17 cellular contexts compared by ENCODE assay signal in genomic region chrX:45400380-45400779, GRCh38.
DNase-seq lines count a peak whose midpoint lies in the region; ATAC-seq and TF ChIP-seq lines count a peak whose summit lies in the region.
"Had no signal": no experiment of that assay in that cellular context is flagged by ENCODE, and none has a peak within 500 bp of the region (broad histone marks: within the 10 kb centered on the region; RNA-seq: fewer than 3 reads in every experiment).

No MANE protein-coding gene starts in this region.

- ATAC-seq in PC-3, result 0 out of 2 replicates have a peak, but pooled peaks have one; percentile 20
- ATAC-seq: activated CD8-positive, alpha-beta T cell treated with anti-CD3 and anti-CD28 coated beads for 36 hours; HCT116 had no signal

- H3K4me1 ChIP-seq in PC-3 (ENCODE audit: insufficient read depth, low read length) (no peaks in the 10 kb centered on the region; the same call in 1 of the 2 replicates), fibroblast of lung (ENCODE audit: control insufficient read depth, extremely low read depth, insufficient read depth, low read length) (no peaks in the 10 kb centered on the region), stomach (no peaks in the 10 kb centered on the region)
- H3K4me1 ChIP-seq: ascending aorta, SJCRH30 had no signal

- H4K20me1 ChIP-seq in PC-3 (ENCODE audit: low read length) (no peaks in the 10 kb centered on the region), fibroblast of lung (ENCODE audit: control insufficient read depth, extremely low read depth, insufficient read depth, low read length) (no peaks in the 10 kb centered on the region)

- H3K9me3 Mint-ChIP-seq in nephron, result peaks cover 15% of the 10 kb centered on the region
- H3K9me3 Mint-ChIP-seq in endothelial cell (ENCODE audit: unreplicated experiment), result no peaks in the 10 kb centered on the region

- H3K9me2 ChIP-seq in PC-3 (replicated peaks; ENCODE audit: low read length), result no peaks in the 10 kb centered on the region

- no peak overlapping the region for H3K9ac ChIP-seq in PC-3 (ENCODE audit: low read length)
- no peak overlapping the region for H3K9ac ChIP-seq in fibroblast of lung (ENCODE audit: insufficient read depth, low read length)

- H3K36me3 Mint-ChIP-seq in nephron (ENCODE audit: low read depth), result no peaks in the 10 kb centered on the region
- no peaks in the 10 kb centered on the region for H3K36me3 Mint-ChIP-seq in endothelial cell (ENCODE audit: low read depth, unreplicated experiment)

- no peak overlapping the region for H3K4me2 ChIP-seq in PC-3 (ENCODE audit: low read length)
- H3K4me2 ChIP-seq in fibroblast of lung (ENCODE audit: extremely low read depth, insufficient read depth, low read length), result no peak overlapping the region

- H3K4me3 ChIP-seq in PC-3 (ENCODE audit: low read length), result no peak overlapping the region
- no peak overlapping the region for H3K4me3 ChIP-seq in fibroblast of lung (replicated peaks in 1 of 4; ENCODE audit: control extremely low read depth in 1 of 4, insufficient read depth in 1 of 4, low read depth in 3 of 4, low read length in 4 of 4)
- no peak overlapping the region for H3K4me3 ChIP-seq in stomach
- H3K4me3 ChIP-seq: ascending aorta, SJCRH30 had no signal

- BruUV-seq in PC-3 (replicated peaks; lab: Mats Ljungman, UMichigan), result TSS peak; percentile 96

- H3K27me3 ChIP-seq in PC-3 (ENCODE audit: low read length) (no peaks in the 10 kb centered on the region), fibroblast of lung (ENCODE audit: control insufficient read depth, insufficient read depth, low read length) (no peaks in the 10 kb centered on the region), stomach (no peaks in the 10 kb centered on the region)
- H3K27me3 ChIP-seq: ascending aorta, SJCRH30 had no signal

- H3K27ac Mint-ChIP-seq in nephron, result peak overlapping the region; percentile 81 to 88 (median 82)
- no peak overlapping the region for H3K27ac Mint-ChIP-seq in endothelial cell (ENCODE audit: unreplicated experiment)
- H3K27ac Mint-ChIP-seq: activated CD8-positive, alpha-beta T cell treated with anti-CD3 and anti-CD28 coated beads for 36 hours; activated T-helper 2 cell treated with anti-CD3 and anti-CD28 coated beads, Interferon-gamma antibody, Interleukin-2, Interleukin-4, amounts not matched to agents 10 μg/mL and 5 μg/mL and 100 μg/mL, durations not matched to agents 14 hours and 24 hours and 36 hours had no signal

- H3K27ac ChIP-seq in PC-3 (ENCODE audit: low read length) (0 out of 2 replicates have a peak overlapping the region, but pooled peaks have one; percentile 16), fibroblast of lung (ENCODE audit: insufficient read depth, low read length) (no peak overlapping the region), stomach (no peak overlapping the region)
- H3K27ac ChIP-seq: ascending aorta, SJCRH30 had no signal

- TF ChIP-seq CTCF in PC-3 (conservative IDR thresholded peaks at IDR 0.05; ENCODE audit: low read depth, low read length) (no peak), fibroblast of lung (conservative IDR thresholded peaks at IDR 0.05 in 1 of 2, IDR thresholded peaks at IDR 0.05 in 1 of 2; ENCODE audit: low read depth in 1 of 2, low read length in 2 of 2) (no peak), nephron (IDR thresholded peaks at IDR 0.05; ENCODE audit: unreplicated experiment in 3 of 3) (no peak), endothelial cell (IDR thresholded peaks at IDR 0.05; ENCODE audit: unreplicated experiment) (no peak), stomach (IDR thresholded peaks at IDR 0.05) (no peak)

- POLR2A ChIA-PET in PC-3 (lab: Charles Lee; ENCODE audit: unreplicated experiment), result no interaction called here

- H2AFZ ChIP-seq in PC-3 (ENCODE audit: low read length) (peak overlapping the region; percentile 7; the same call in 1 of the 2 replicates), fibroblast of lung (ENCODE audit: low read length) (no peak overlapping the region)

- H3K27me3 Mint-ChIP-seq in nephron (ENCODE audit: low read depth) (no peaks in the 10 kb centered on the region), endothelial cell (ENCODE audit: unreplicated experiment) (no peaks in the 10 kb centered on the region)
- H3K27me3 Mint-ChIP-seq: activated CD8-positive, alpha-beta T cell treated with anti-CD3 and anti-CD28 coated beads for 36 hours had no signal

- H3K9me3 ChIP-seq in PC-3 (ENCODE audit: low read length) (0 out of 2 replicates have a peak, but pooled peaks cover 3% of the 10 kb centered on the region), fibroblast of lung (ENCODE audit: control insufficient read depth, insufficient read depth, low read depth, low read length) (no peaks in the 10 kb centered on the region), stomach (peaks cover 0 to 15% (median 10%) of the 10 kb centered on the region in 4 donors)
- H3K9me3 ChIP-seq: SJCRH30 had no signal

- H3F3A ChIP-seq in PC-3 (ENCODE audit: low read length, unreplicated experiment), result no peaks in the 10 kb centered on the region

- H3K36me3 ChIP-seq in PC-3 (ENCODE audit: low read depth, low read length), result no peaks in the 10 kb centered on the region
- H3K36me3 ChIP-seq in fibroblast of lung (ENCODE audit: control insufficient read depth, insufficient read depth, low read length), result no peaks in the 10 kb centered on the region
- no peaks in the 10 kb centered on the region for H3K36me3 ChIP-seq in stomach
- H3K36me3 ChIP-seq: ascending aorta, SJCRH30 had no signal

- no peak overlapping the region for H3K4me3 Mint-ChIP-seq in nephron
- no peak overlapping the region for H3K4me3 Mint-ChIP-seq in endothelial cell (ENCODE audit: unreplicated experiment)
- H3K4me3 Mint-ChIP-seq: activated CD8-positive, alpha-beta T cell treated with anti-CD3 and anti-CD28 coated beads for 36 hours had no signal

- CTCF ChIA-PET in PC-3 (lab: Charles Lee), result no interaction called here

- TF ChIP-seq POLR2A in stomach (IDR thresholded peaks at IDR 0.05), result no peak

- peak; percentile 8 for DNase-seq in ELF-1 (ENCODE audit: low read depth, low spot score)
- DNase-seq in PC-3, result no peak
- DNase-seq in fibroblast of lung (ENCODE audit: low read depth in 2 of 2), result peak; percentile 46 to 84
- no peak for DNase-seq in NCI-H1436 (lab: John Stamatoyannopoulos, UW)
- no peak for DNase-seq in endothelial cell (ENCODE audit: low spot score)
- DNase-seq in stomach, result no peak
- DNase-seq in globus pallidus (ENCODE audit: low spot score), result no peak
- DNase-seq: activated CD8-positive, alpha-beta T cell treated with anti-CD3 and anti-CD28 coated beads for 36 hours; AML-193; NK-92 treated with Interleukin-12 subunit alpha and Interleukin-12 subunit beta, amount 100 ng/mL, for 24 hours; nucleus accumbens; stimulated activated CD4-positive, alpha-beta T cell treated with anti-CD3 and anti-CD28 coated beads, Interleukin-12 subunit alpha, Interleukin-12 subunit beta, amount 100 ng/mL, for 4 hours had no signal

- H3K4me1 Mint-ChIP-seq in nephron (peaks cover 19% of the 10 kb centered on the region), endothelial cell (ENCODE audit: unreplicated experiment) (no peaks in the 10 kb centered on the region)

- H3K79me2 ChIP-seq in PC-3 (ENCODE audit: low read length) (no peaks in the 10 kb centered on the region), fibroblast of lung (ENCODE audit: control insufficient read depth, insufficient read depth, low read length) (no peaks in the 10 kb centered on the region)

- no peak for TF ChIP-seq EP300 in stomach (IDR thresholded peaks at IDR 0.05)

- intact Hi-C loops in PC-3 (cut with micrococcal nuclease) (no loop called here), stomach (cut with DNase I; ENCODE audit: low total_unique reads) (no loop called here)

Comparison
In these comparisons a context has a peak if more than half of its experiments do, and no peak if none do; other contexts are left out.
1. DNase-seq: peak in ELF-1 (single experiment) and fibroblast of lung (2 of 2); none in PC-3 (single experiment), NCI-H1436 (single experiment), endothelial cell (single experiment), stomach (single experiment) and globus pallidus (single experiment).